ENCODE assay signal across 1 cellular context in genomic region chr10:131682271-131682962, GRCh38.
TF ChIP-seq lines count a peak whose summit lies in the region.

No MANE protein-coding gene starts in this region.

TF ChIP-seq in H1, 55 proteins besides CTCF, POLR2A, EP300 and RAD21:
- TF ChIP-seq TAF1 (IDR thresholded peaks at IDR 0.05; ENCODE audit: low read depth, low read length): no peak
- TF ChIP-seq HDAC2 (IDR thresholded peaks at IDR 0.05; ENCODE audit: borderline replicate concordance in 1 of 2, low read depth in 2 of 2, low read length in 2 of 2): no peak
- no peak for TF ChIP-seq ASH2L (IDR thresholded peaks at IDR 0.05; ENCODE audit: low read length)
- TF ChIP-seq KDM1A (IDR thresholded peaks at IDR 0.05; ENCODE audit: borderline replicate concordance, low read length): no peak
- TF ChIP-seq TBP (IDR thresholded peaks at IDR 0.05; ENCODE audit: low read depth, low read length): no peak
- TF ChIP-seq SP1 (IDR thresholded peaks at IDR 0.05; ENCODE audit: low read depth, low read length): no peak
- no peak for TF ChIP-seq BACH1 (IDR thresholded peaks at IDR 0.05; ENCODE audit: low read length)
- no peak for TF ChIP-seq SUZ12 (IDR thresholded peaks at IDR 0.05; ENCODE audit: low read length)
- no peak for TF ChIP-seq CHD1 (IDR thresholded peaks at IDR 0.05; ENCODE audit: low read depth, low read length)
- TF ChIP-seq RNF2 (IDR thresholded peaks at IDR 0.05; ENCODE audit: borderline replicate concordance, low read depth, low read length, missing control alignments, poor library complexity, severe bottlenecking): no peak
- TF ChIP-seq CHD2 (IDR thresholded peaks at IDR 0.05; ENCODE audit: low read length): no peak
- no peak for TF ChIP-seq KDM5A (IDR thresholded peaks at IDR 0.05; ENCODE audit: low read length)
- no peak for TF ChIP-seq KDM4A (IDR thresholded peaks at IDR 0.05; ENCODE audit: low read depth, low read length, severe bottlenecking)
